ENCODE assay signal across 3 cellular contexts in the genomic region with DNA sequence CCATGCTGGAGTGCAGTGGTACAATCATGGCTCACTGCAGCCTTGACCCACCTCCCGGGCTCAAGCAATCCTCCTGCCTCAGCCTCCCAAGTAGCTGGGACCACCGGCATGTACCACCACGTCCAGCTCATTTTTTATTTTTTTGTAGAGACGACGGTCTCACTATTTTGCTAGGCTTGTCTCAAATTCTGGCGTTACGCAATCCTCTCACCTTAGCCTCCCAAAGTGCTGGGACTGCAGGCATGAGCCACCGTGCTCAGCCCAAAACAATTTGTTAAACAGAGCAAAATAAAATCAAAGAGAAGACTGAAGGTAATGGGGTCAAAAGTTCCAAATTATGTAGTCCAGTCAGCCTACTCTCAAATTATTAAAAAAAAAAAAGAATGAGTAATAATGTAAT.
TF ChIP-seq lines count a peak whose summit lies in the region.

No MANE protein-coding gene starts in this region.

TF ChIP-seq in A549, 52 proteins besides CTCF, POLR2A, EP300 and RAD21:
- TF ChIP-seq JUN (IDR thresholded peaks at IDR 0.05) (no peak), CEBPB (IDR thresholded peaks at IDR 0.05) (peak; percentile 76 to 82; a peak in 3 of 4 replicates)
- TF ChIP-seq, protein P1, sequence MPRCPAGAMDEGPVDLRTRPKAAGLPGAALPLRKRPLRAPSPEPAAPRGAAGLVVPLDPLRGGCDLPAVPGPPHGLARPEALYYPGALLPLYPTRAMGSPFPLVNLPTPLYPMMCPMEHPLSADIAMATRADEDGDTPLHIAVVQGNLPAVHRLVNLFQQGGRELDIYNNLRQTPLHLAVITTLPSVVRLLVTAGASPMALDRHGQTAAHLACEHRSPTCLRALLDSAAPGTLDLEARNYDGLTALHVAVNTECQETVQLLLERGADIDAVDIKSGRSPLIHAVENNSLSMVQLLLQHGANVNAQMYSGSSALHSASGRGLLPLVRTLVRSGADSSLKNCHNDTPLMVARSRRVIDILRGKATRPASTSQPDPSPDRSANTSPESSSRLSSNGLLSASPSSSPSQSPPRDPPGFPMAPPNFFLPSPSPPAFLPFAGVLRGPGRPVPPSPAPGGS (IDR thresholded peaks at IDR 0.05), result no peak
- TF ChIP-seq, protein P2, sequence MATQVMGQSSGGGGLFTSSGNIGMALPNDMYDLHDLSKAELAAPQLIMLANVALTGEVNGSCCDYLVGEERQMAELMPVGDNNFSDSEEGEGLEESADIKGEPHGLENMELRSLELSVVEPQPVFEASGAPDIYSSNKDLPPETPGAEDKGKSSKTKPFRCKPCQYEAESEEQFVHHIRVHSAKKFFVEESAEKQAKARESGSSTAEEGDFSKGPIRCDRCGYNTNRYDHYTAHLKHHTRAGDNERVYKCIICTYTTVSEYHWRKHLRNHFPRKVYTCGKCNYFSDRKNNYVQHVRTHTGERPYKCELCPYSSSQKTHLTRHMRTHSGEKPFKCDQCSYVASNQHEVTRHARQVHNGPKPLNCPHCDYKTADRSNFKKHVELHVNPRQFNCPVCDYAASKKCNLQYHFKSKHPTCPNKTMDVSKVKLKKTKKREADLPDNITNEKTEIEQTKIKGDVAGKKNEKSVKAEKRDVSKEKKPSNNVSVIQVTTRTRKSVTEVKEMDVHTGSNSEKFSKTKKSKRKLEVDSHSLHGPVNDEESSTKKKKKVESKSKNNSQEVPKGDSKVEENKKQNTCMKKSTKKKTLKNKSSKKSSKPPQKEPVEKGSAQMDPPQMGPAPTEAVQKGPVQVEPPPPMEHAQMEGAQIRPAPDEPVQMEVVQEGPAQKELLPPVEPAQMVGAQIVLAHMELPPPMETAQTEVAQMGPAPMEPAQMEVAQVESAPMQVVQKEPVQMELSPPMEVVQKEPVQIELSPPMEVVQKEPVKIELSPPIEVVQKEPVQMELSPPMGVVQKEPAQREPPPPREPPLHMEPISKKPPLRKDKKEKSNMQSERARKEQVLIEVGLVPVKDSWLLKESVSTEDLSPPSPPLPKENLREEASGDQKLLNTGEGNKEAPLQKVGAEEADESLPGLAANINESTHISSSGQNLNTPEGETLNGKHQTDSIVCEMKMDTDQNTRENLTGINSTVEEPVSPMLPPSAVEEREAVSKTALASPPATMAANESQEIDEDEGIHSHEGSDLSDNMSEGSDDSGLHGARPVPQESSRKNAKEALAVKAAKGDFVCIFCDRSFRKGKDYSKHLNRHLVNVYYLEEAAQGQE (IDR thresholded peaks at IDR 0.05), result no peak

TF ChIP-seq in IMR-90, 13 proteins besides CTCF, POLR2A, EP300 and RAD21:
- no peak for TF ChIP-seq FOS (IDR thresholded peaks at IDR 0.05; ENCODE audit: low read depth, low read length)
- TF ChIP-seq, protein P3, sequence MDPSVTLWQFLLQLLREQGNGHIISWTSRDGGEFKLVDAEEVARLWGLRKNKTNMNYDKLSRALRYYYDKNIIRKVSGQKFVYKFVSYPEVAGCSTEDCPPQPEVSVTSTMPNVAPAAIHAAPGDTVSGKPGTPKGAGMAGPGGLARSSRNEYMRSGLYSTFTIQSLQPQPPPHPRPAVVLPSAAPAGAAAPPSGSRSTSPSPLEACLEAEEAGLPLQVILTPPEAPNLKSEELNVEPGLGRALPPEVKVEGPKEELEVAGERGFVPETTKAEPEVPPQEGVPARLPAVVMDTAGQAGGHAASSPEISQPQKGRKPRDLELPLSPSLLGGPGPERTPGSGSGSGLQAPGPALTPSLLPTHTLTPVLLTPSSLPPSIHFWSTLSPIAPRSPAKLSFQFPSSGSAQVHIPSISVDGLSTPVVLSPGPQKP (IDR thresholded peaks at IDR 0.05; ENCODE audit: borderline replicate concordance, low read depth, low read length), result no peak
- TF ChIP-seq CEBPB (IDR thresholded peaks at IDR 0.05; ENCODE audit: low read depth, low read length), result peak; percentile 83
TF ChIP-seq in IMR-90: peak in this region for 1.

TF ChIP-seq in H1, 55 proteins besides CTCF, POLR2A, EP300 and RAD21:
- TF ChIP-seq MAFK (IDR thresholded peaks at IDR 0.05; ENCODE audit: low read depth, low read length) (no peak), TBP (IDR thresholded peaks at IDR 0.05; ENCODE audit: low read depth, low read length) (no peak), TAF7 (optimal IDR thresholded peaks at IDR 0.05; ENCODE audit: borderline replicate concordance, low read depth, low read length) (no peak), CEBPB (IDR thresholded peaks at IDR 0.05; ENCODE audit: low read depth, low read length) (peak; percentile 93)
TF ChIP-seq in H1: peak in this region for 1.
